ENCODE assay signal across 14 cellular contexts in the genomic region with DNA sequence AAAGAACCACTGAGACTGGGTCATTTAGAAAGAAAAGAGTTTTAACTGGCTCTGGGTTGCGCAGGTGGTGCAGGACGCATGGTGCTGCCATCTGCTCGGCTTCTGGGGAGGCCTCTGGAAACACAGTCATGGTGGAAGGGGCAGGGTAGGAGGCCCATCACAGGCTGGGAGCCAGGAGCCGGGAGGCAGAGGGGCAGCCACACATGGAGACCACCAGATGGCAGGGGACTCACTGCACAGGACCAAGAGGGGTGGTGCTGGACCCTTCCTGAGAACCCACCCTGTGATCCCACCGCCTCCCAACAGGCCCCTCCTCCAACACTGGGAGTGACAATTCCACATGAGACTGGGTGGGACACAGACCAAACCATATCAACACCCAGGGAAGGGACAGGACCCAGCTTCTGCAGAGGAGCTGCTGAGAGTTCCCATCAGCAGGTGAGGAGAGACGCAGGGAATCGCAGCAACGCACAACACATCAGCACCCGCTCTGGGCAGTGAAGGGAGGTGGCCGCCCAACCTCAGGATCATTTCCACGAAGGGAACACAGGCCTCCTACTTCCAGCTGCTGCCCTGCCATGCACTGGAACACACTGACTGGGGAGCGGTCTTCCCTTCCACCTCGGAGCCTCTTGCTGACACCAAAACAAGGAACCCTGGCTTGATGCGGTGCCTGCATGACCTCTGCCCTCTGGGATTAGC.
A peak's percentile ranks its signal among the peaks of the same experiment; 100 is the strongest.
DNase-seq lines count a peak whose midpoint lies in the region; ATAC-seq and TF ChIP-seq lines count a peak whose summit lies in the region.
"Had no signal": no experiment of that assay in that cellular context is flagged by ENCODE, and none has a peak within 500 bp of the region (broad histone marks: within the 10 kb centered on the region; RNA-seq: fewer than 3 reads in every experiment).

No MANE protein-coding gene starts in this region.

- no peaks in the 10 kb centered on the region for H3K27me3 Mint-ChIP-seq in endodermal cell (ENCODE audit: insufficient read depth)

- H3K4me1 ChIP-seq in left ventricle myocardium inferior (peaks cover 6% of the 10 kb centered on the region), endodermal cell (ENCODE audit: control insufficient read depth, insufficient read depth, low read length) (no peaks in the 10 kb centered on the region), trophoblast cell (ENCODE audit: control insufficient read depth in 1 of 2, insufficient read depth in 2 of 2, low read length in 2 of 2) (peaks cover 2 to 6% of the 10 kb centered on the region in 2 experiments)

- H3K9ac ChIP-seq in endodermal cell (ENCODE audit: extremely low read depth, low read length, poor library complexity, severe bottlenecking), result no peak overlapping the region
- H3K9ac ChIP-seq in trophoblast cell (ENCODE audit: low read length), result no peak overlapping the region

- no peak for ATAC-seq in Right ventricle myocardium inferior
- ATAC-seq in GM19351 (IDR thresholded peaks at IDR 0.05; ENCODE audit: unreplicated experiment), result no peak
- ATAC-seq: GM12878, GM23338 had no signal

- WGBS in endodermal cell (ENCODE audit: insufficient coverage in 1 of 2, insufficient read length in 1 of 2), 2 experiments, result 94 to 96% methylated on average over 9 to 14 of the region's 14 CpGs
- WGBS in trophoblast cell (ENCODE audit: extremely low coverage, insufficient coverage, insufficient read length), result no CpG with 5 or more reads among the region's 14 CpGs

- no peak overlapping the region for H2BK5ac ChIP-seq in trophoblast cell (ENCODE audit: low read depth, low read length, poor library complexity)

- no peak overlapping the region for H4K12ac ChIP-seq in trophoblast cell (ENCODE audit: low read depth, low read length)

- intact Hi-C loops in left ventricle myocardium inferior (cut with micrococcal nuclease), result loop anchor here (10.0 kb wide), 2 partner anchors 589 to 689 kb away; a partner anchor contains a TSS
- intact Hi-C loops in Right ventricle myocardium inferior (cut with DNase I), result no loop called here

- no peak overlapping the region for H3K14ac ChIP-seq in trophoblast cell (ENCODE audit: low read length)

- TF ChIP-seq CTCF in left ventricle myocardium inferior (IDR thresholded peaks at IDR 0.05; ENCODE audit: borderline replicate concordance), result no peak
- TF ChIP-seq CTCF in endodermal cell (conservative IDR thresholded peaks at IDR 0.05), result peak; percentile 14

- H2AK5ac ChIP-seq in trophoblast cell (ENCODE audit: low read length), result no peak overlapping the region

- no peak overlapping the region for H2AFZ ChIP-seq in trophoblast cell (ENCODE audit: insufficient read depth, low read length, poor library complexity)
- H2AFZ ChIP-seq: GM23338 had no signal

- no peak overlapping the region for H3K4me3 Mint-ChIP-seq in endodermal cell
- H3K4me3 Mint-ChIP-seq: B cell; CD4-positive, alpha-beta memory T cell; GM23338 had no signal

- no peak overlapping the region for H4K8ac ChIP-seq in trophoblast cell (ENCODE audit: low read depth, low read length)

- H3K4ac ChIP-seq in trophoblast cell (ENCODE audit: low read depth, low read length), result no peak overlapping the region

- no peak overlapping the region for H3K4me2 ChIP-seq in trophoblast cell (ENCODE audit: low read length)
- H3K4me2 ChIP-seq: GM23338 had no signal

- H3K4me1 Mint-ChIP-seq in endodermal cell, result no peaks in the 10 kb centered on the region

- no peak overlapping the region for H3K27ac Mint-ChIP-seq in endodermal cell
- H3K27ac Mint-ChIP-seq: B cell, GM23338 had no signal

- H3K27me3 ChIP-seq in left ventricle myocardium inferior (ENCODE audit: low read depth), result peaks cover 35% of the 10 kb centered on the region
- no peaks in the 10 kb centered on the region for H3K27me3 ChIP-seq in endodermal cell (ENCODE audit: control insufficient read depth, insufficient read depth, low read length, poor library complexity, severe bottlenecking)
- no peaks in the 10 kb centered on the region for H3K27me3 ChIP-seq in trophoblast cell (ENCODE audit: insufficient read depth, low read length)

- H3K23ac ChIP-seq in trophoblast cell (ENCODE audit: low read length), result no peak overlapping the region

- H3K9me3 ChIP-seq in left ventricle myocardium inferior (replicated peaks) (no peaks in the 10 kb centered on the region), endodermal cell (ENCODE audit: control insufficient read depth, low read length) (no peaks in the 10 kb centered on the region), trophoblast cell (ENCODE audit: insufficient read depth, low read depth, low read length) (no peaks in the 10 kb centered on the region)

- H3K18ac ChIP-seq in trophoblast cell (ENCODE audit: low read length), result no peak overlapping the region

- H2BK12ac ChIP-seq in trophoblast cell (ENCODE audit: low read length), result peak overlapping the region; percentile 8

- H3K36me3 ChIP-seq in left ventricle myocardium inferior (no peaks in the 10 kb centered on the region), endodermal cell (ENCODE audit: control insufficient read depth, insufficient read depth, low read length) (no peaks in the 10 kb centered on the region), trophoblast cell (ENCODE audit: control insufficient read depth in 1 of 2, insufficient read depth in 2 of 2, low read length in 2 of 2) (no peaks in the 10 kb centered on the region)

- no peaks in the 10 kb centered on the region for H3K9me3 Mint-ChIP-seq in endodermal cell
- H3K9me3 Mint-ChIP-seq: CD4-positive, alpha-beta memory T cell; GM23338 had no signal

- H3K79me2 ChIP-seq in trophoblast cell (ENCODE audit: control insufficient read depth, insufficient read depth, low read length, poor library complexity), result no peaks in the 10 kb centered on the region

- no peak overlapping the region for H3K4me3 ChIP-seq in left ventricle myocardium inferior
- H3K4me3 ChIP-seq in endodermal cell (ENCODE audit: low read length), result no peak overlapping the region
- H3K4me3 ChIP-seq in trophoblast cell (ENCODE audit: low read depth, low read length), result no peak overlapping the region
- H3K4me3 ChIP-seq: GM12878, GM23338 had no signal

- H3K27ac ChIP-seq in left ventricle myocardium inferior (replicated peaks) (peak overlapping the region; percentile 9), endodermal cell (ENCODE audit: low read depth, low read length) (no peak overlapping the region), trophoblast cell (ENCODE audit: low read depth, low read length) (no peak overlapping the region)
- H3K27ac ChIP-seq: C4-2B had no signal

- H4K91ac ChIP-seq in trophoblast cell (ENCODE audit: low read depth, low read length), result no peak overlapping the region

- H3K36me3 Mint-ChIP-seq in endodermal cell (ENCODE audit: low read depth), result no peaks in the 10 kb centered on the region
- H3K36me3 Mint-ChIP-seq: CD4-positive, alpha-beta memory T cell had no signal

- H3K79me1 ChIP-seq in trophoblast cell (ENCODE audit: low read length), result no peaks in the 10 kb centered on the region

- no peak overlapping the region for H2BK120ac ChIP-seq in trophoblast cell (ENCODE audit: insufficient read depth, low read length, poor library complexity)

- DNase-seq in left ventricle myocardium inferior, result no peak
- no peak for DNase-seq in Right ventricle myocardium inferior (ENCODE audit: missing footprints)
- DNase-seq in endodermal cell, result no peak
- no peak for DNase-seq in trophoblast cell
- no peak for DNase-seq in NCI-H1092 (lab: John Stamatoyannopoulos, UW)
- DNase-seq in NCI-H1417 (lab: John Stamatoyannopoulos, UW), result no peak
- DNase-seq: DMS79, H7 had no signal
